ENCODE assay signal across 1 cellular context in genomic region chr2:67331419-67332086, GRCh38.
TF ChIP-seq lines count a peak whose summit lies in the region.

No MANE protein-coding gene starts in this region.

TF ChIP-seq in WTC11, 78 proteins besides CTCF, POLR2A, EP300 and RAD21 (continued from another document):
- TF ChIP-seq ERG (CRISPR knock-in tag; IDR thresholded peaks at IDR 0.05) = 0 out of 2 replicates have a peak, but pooled peaks have one; percentile 61
- peak; percentile 56; the same call in 1 of the 2 replicates for TF ChIP-seq PRRX2 (CRISPR knock-in tag; IDR thresholded peaks at IDR 0.05)
- peak; percentile 81; the same call in 1 of the 2 replicates for TF ChIP-seq TEAD1 (CRISPR knock-in tag; IDR thresholded peaks at IDR 0.05)
- 0 out of 2 replicates have a peak, but pooled peaks have one; percentile 37 for TF ChIP-seq FOXK1 (CRISPR knock-in tag; IDR thresholded peaks at IDR 0.05)
